Comparison of ENCODE assay signal across 20 cellular contexts in the genomic region with DNA sequence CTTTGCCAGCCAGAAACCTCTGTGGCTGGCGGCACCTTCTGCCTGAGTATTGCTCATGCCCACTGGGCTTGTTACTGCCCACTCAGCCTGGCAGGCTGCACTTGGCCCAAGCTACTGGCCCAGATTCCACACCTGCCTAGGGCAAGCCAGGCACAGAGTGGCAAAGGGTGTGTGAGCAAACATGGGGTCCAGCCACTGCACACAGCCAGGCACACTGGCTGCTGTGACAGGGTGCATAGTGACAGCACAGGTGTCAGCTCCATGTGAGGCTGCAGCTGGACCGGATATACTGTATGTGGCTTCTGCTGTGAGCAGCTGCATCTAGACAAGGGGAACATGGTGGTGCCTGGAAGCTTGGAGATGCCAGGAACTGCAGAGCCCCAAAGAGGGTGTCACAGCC.
DNase-seq lines count a peak whose midpoint lies in the region; TF ChIP-seq lines count a peak whose summit lies in the region.
"Had no signal": no experiment of that assay in that cellular context is flagged by ENCODE, and none has a peak within 500 bp of the region (broad histone marks: within the 10 kb centered on the region; RNA-seq: fewer than 3 reads in every experiment).

No MANE protein-coding gene starts in this region.

- no peak overlapping the region for H3K4me3 Mint-ChIP-seq in mesothelial cell of epicardium
- H3K4me3 Mint-ChIP-seq: activated CD8-positive, alpha-beta T cell treated with anti-CD3 and anti-CD28 coated beads, Interleukin-2, amount 10 ng/mL, durations not matched to agents 7 days and 5 days; activated naive CD8-positive, alpha-beta T cell treated with anti-CD3 and anti-CD28 coated beads, Interleukin-2, amount 50 U/mL, for 24 hours; effector memory CD8-positive, alpha-beta T cell; neural crest cell; T-helper 1 cell treated with Interleukin-12 subunit alpha and Interleukin-12 subunit beta and Interleukin-4 antibody, amounts not matched to agents 30 μg/mL and 1 μg/mL, for 36 hours had no signal

- H3K36me3 Mint-ChIP-seq in mesothelial cell of epicardium: no peaks in the 10 kb centered on the region

- peak overlapping the region; percentile 47 for H3K27ac Mint-ChIP-seq in mesothelial cell of epicardium
- H3K27ac Mint-ChIP-seq: activated CD8-positive, alpha-beta T cell treated with anti-CD3 and anti-CD28 coated beads, Interleukin-2, amount 10 ng/mL, durations not matched to agents 7 days and 5 days; activated naive CD8-positive, alpha-beta T cell treated with anti-CD3 and anti-CD28 coated beads, Interleukin-2, amount 50 U/mL, for 24 hours; effector memory CD8-positive, alpha-beta T cell; T-helper 1 cell treated with Interleukin-12 subunit alpha and Interleukin-12 subunit beta and Interleukin-4 antibody, amounts not matched to agents 30 μg/mL and 1 μg/mL, for 36 hours had no signal

- CTCF ChIA-PET in A673 (lab: Charles Lee): no interaction called here

- peaks cover 60% of the 10 kb centered on the region for H3K4me1 Mint-ChIP-seq in mesothelial cell of epicardium

- POLR2A ChIA-PET in A673 (lab: Charles Lee; ENCODE audit: low non-redundant PET): no interaction called here

- H3K9me3 ChIP-seq in A673 (ENCODE audit: low read depth, low read length, poor library complexity, severe bottlenecking): no peaks in the 10 kb centered on the region
- H3K9me3 ChIP-seq: upper lobe of left lung had no signal

- H3K36me3 ChIP-seq in brain microvascular endothelial cell (replicated peaks): no peaks in the 10 kb centered on the region
- H3K36me3 ChIP-seq in A673 (ENCODE audit: insufficient read depth, low read length, poor library complexity, severe bottlenecking): no peaks in the 10 kb centered on the region
- H3K36me3 ChIP-seq: upper lobe of left lung had no signal

- intact Hi-C loops in A673 (cut with micrococcal nuclease; ENCODE audit: unreplicated experiment): no loop called here

- H3K4me3 ChIP-seq in Jurkat, Clone E6-1 (ENCODE audit: low read length): no peak overlapping the region
- H3K4me3 ChIP-seq in brain microvascular endothelial cell (ENCODE audit: low read depth, low read length) (no peak overlapping the region), A673 (ENCODE audit: low read depth, low read length, poor library complexity, severe bottlenecking) (no peak overlapping the region)
- H3K4me3 ChIP-seq: K562, upper lobe of left lung had no signal

- no TSS peak for BruUV-seq in A673 (replicated peaks; lab: Mats Ljungman, UMichigan)

- H3K27me3 ChIP-seq in brain microvascular endothelial cell (replicated peaks) (no peaks in the 10 kb centered on the region), A673 (replicated peaks; ENCODE audit: insufficient read depth, low read depth, low read length, poor library complexity) (no peaks in the 10 kb centered on the region)
- H3K27me3 ChIP-seq: upper lobe of left lung had no signal

- DNase-seq in Daoy (ENCODE audit: low read depth) (peak; percentile 50), brain microvascular endothelial cell (no peak), mesothelial cell of epicardium (ENCODE audit: low spot score in 2 of 2, unreplicated experiment in 2 of 2) (no peak), retina (no peak), A673 (ENCODE audit: low spot score) (no peak), caudate nucleus (lab: John Stamatoyannopoulos, UW) (no peak)
- DNase-seq in Jurkat, Clone E6-1 (ENCODE audit: low read depth, low spot score): peak; percentile 11
- DNase-seq in stimulated activated CD4-positive, alpha-beta T cell treated with anti-CD3 and anti-CD28 coated beads, Interleukin-4, amount 100 ng/mL, for 4 hours: no peak
- DNase-seq: activated CD8-positive, alpha-beta T cell treated with anti-CD3 and anti-CD28 coated beads, Interleukin-2, amount 10 ng/mL, durations not matched to agents 7 days and 5 days; activated naive CD8-positive, alpha-beta T cell treated with anti-CD3 and anti-CD28 coated beads, Interleukin-2, amount 50 U/mL, for 24 hours; effector memory CD8-positive, alpha-beta T cell; NCI-H2029; NCI-H446 treated with DMSO at 0.1 percent for 48 hours; right cardiac atrium; SHP77; stimulated activated naive CD8-positive, alpha-beta T cell treated with anti-CD3 and anti-CD28 coated beads, Interleukin-15, Interleukin-2, amounts not matched to agents 100 U/mL and 50 U/mL, for 24 hours; upper lobe of left lung had no signal

- TF ChIP-seq CTCF in brain microvascular endothelial cell (IDR thresholded peaks at IDR 0.05; ENCODE audit: low read depth, low read length, missing control alignments) (no peak), mesothelial cell of epicardium (IDR thresholded peaks at IDR 0.05; ENCODE audit: unreplicated experiment) (no peak), A673 (conservative IDR thresholded peaks at IDR 0.05; ENCODE audit: low read depth, low read length) (no peak)

- no peaks in the 10 kb centered on the region for H3K27me3 Mint-ChIP-seq in mesothelial cell of epicardium (ENCODE audit: low read depth)

- H3K4me1 ChIP-seq in A673 (ENCODE audit: insufficient read depth, low read length, poor library complexity, severe bottlenecking): peaks cover 4% of the 10 kb centered on the region

- H3K27ac ChIP-seq in brain microvascular endothelial cell (peak overlapping the region; percentile 78), A673 (ENCODE audit: low read depth, low read length, poor library complexity, severe bottlenecking) (no peak overlapping the region), caudate nucleus (ENCODE audit: low read depth, low read length) (no peak overlapping the region)
- H3K27ac ChIP-seq: upper lobe of left lung had no signal

- in situ Hi-C loops in brain microvascular endothelial cell (cut with HindIII; ENCODE audit: low pct_ligation_motif_present, low sequenced_read_pairs): no loop called here

- no peaks in the 10 kb centered on the region for H3K9me3 Mint-ChIP-seq in mesothelial cell of epicardium
- H3K9me3 Mint-ChIP-seq: activated naive CD8-positive, alpha-beta T cell treated with anti-CD3 and anti-CD28 coated beads, Interleukin-2, amount 50 U/mL, for 24 hours; effector memory CD8-positive, alpha-beta T cell; neural crest cell; T-helper 1 cell treated with Interleukin-12 subunit alpha and Interleukin-12 subunit beta and Interleukin-4 antibody, amounts not matched to agents 30 μg/mL and 1 μg/mL, for 36 hours had no signal

Comparison
In these comparisons a context has a peak if more than half of its experiments do, and no peak if none do; other contexts are left out.
1. DNase-seq: peak in Daoy (single experiment) and Jurkat, Clone E6-1 (single experiment); none in brain microvascular endothelial cell (single experiment), mesothelial cell of epicardium (0 of 2), retina (single experiment), A673 (single experiment), caudate nucleus (0 of 61) and stimulated activated CD4-positive, alpha-beta T cell treated with anti-CD3 and anti-CD28 coated beads, Interleukin-4, amount 100 ng/mL, for 4 hours (0 of 2).